Comparison of ENCODE assay signal across 8 cellular contexts in the genomic region with DNA sequence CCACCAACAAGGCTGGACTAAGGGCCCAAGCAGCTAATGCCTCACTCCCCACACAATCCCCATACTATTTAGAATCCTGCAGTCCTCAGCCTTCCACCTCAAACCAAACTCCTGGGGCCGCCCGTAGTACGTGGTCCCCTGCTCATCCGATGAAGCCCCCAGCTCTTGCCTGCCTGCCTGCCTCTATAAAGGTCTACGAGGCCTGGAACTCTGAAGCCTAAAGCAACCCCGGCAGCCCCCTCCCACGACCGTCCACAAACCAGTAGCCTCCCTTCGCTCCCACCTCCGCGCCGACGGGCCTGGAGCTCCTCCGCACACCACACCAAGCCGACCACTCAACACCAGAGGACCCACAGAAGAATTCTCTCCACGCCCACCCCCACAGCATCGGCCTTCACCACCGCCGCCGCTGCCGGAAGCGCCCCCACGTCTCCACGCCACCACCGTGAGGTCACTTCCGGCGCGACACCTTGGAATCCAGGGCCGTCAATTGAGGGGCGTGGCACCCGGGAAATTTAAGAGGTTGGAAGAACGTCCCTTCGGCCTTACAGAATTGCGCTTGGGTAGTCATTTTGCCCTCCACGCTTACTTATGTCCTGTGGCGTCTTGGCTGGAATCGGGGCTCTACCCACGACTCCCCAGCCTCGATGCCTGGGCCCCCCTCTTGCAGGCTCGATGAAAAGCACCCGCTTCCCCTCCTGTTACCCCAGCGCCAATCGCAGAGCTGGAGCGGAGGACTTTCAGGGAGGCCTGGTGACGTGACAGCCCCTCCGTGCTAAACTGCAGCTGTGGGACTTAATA. TPM values are rescaled to one million over a fixed set of nuclear protein-coding genes. Genes with fewer than 3 reads are reported as not detected.
DNase-seq lines count a peak whose midpoint lies in the region; ATAC-seq and TF ChIP-seq lines count a peak whose summit lies in the region.

A gene with protein sequence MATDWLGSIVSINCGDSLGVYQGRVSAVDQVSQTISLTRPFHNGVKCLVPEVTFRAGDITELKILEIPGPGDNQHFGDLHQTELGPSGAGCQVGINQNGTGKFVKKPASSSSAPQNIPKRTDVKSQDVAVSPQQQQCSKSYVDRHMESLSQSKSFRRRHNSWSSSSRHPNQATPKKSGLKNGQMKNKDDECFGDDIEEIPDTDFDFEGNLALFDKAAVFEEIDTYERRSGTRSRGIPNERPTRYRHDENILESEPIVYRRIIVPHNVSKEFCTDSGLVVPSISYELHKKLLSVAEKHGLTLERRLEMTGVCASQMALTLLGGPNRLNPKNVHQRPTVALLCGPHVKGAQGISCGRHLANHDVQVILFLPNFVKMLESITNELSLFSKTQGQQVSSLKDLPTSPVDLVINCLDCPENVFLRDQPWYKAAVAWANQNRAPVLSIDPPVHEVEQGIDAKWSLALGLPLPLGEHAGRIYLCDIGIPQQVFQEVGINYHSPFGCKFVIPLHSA (minus strand): TSS at position 428 of the 801 bp plus-strand sequence. CDS start 20,900 bp downstream, outside the sequence.

- peak within 1 kb of the TSS; percentile 100 for H3K4me3 Mint-ChIP-seq in activated naive CD4-positive, alpha-beta T cell treated with anti-CD3 and anti-CD28 coated beads for 36 hours

- peaks cover 46% of the 10 kb centered on the region for H3K79me2 ChIP-seq in MM.1S (ENCODE audit: low read length)

- DNase-seq in DMS153 treated with DMSO at 0.1 percent for 48 hours (lab: John Stamatoyannopoulos, UW; ENCODE audit: unreplicated experiment) (peak; percentile 31), MM.1S (peak; percentile 86), SK-N-DZ (ENCODE audit: low spot score) (peak; percentile 85)
- peak; percentile 89 for DNase-seq in activated naive CD4-positive, alpha-beta T cell treated with anti-CD3 and anti-CD28 coated beads for 36 hours

- peaks cover 3% of the 10 kb centered on the region for H3K36me3 Mint-ChIP-seq in activated naive CD4-positive, alpha-beta T cell treated with anti-CD3 and anti-CD28 coated beads for 36 hours (ENCODE audit: low read depth)

- peak within 1 kb of the TSS; percentile 83 for H3K9ac ChIP-seq in MM.1S (ENCODE audit: low read length)

- H3K4me1 Mint-ChIP-seq in activated naive CD4-positive, alpha-beta T cell treated with anti-CD3 and anti-CD28 coated beads for 36 hours (ENCODE audit: low read depth): peaks cover 40% of the 10 kb centered on the region

- intact Hi-C loops in activated naive CD4-positive, alpha-beta T cell treated with anti-CD3 and anti-CD28 coated beads for 36 hours (cut with micrococcal nuclease): loop anchor here (5.0 kb wide), 3 partner anchors 147 to 757 kb away; a partner anchor contains a TSS

- H3K27ac Mint-ChIP-seq in activated naive CD4-positive, alpha-beta T cell treated with anti-CD3 and anti-CD28 coated beads for 36 hours: peak within 1 kb of the TSS; percentile 98

- H3K4me2 ChIP-seq in MM.1S (ENCODE audit: low read depth, low read length): peak within 1 kb of the TSS; percentile 92

- H3K9me3 Mint-ChIP-seq in activated naive CD4-positive, alpha-beta T cell treated with anti-CD3 and anti-CD28 coated beads for 36 hours: no peaks in the 10 kb centered on the region

- no peaks in the 10 kb centered on the region for H3K27me3 Mint-ChIP-seq in activated naive CD4-positive, alpha-beta T cell treated with anti-CD3 and anti-CD28 coated beads for 36 hours (ENCODE audit: low read depth)

- no peak for TF ChIP-seq EP300 in gastroesophageal sphincter (IDR thresholded peaks at IDR 0.05)

- H3K36me3 ChIP-seq in MM.1S (replicated peaks; ENCODE audit: insufficient read depth, low read length) (no peaks in the 10 kb centered on the region), gastroesophageal sphincter (no peaks in the 10 kb centered on the region), neutrophil (no peaks in the 10 kb centered on the region)

- CTCF ChIA-PET in activated naive CD4-positive, alpha-beta T cell treated with anti-CD3 and anti-CD28 coated beads for 36 hours (lab: Charles Lee): interaction anchor here (0.7 kb wide), 1 partner anchor 259 kb away, joined by 3 read pairs; no protein-coding TSS in a partner anchor

- peak in 1 of 2 donors; percentile 37 for TF ChIP-seq POLR2A in gastroesophageal sphincter (IDR thresholded peaks at IDR 0.05)

- H3K9me3 ChIP-seq in MM.1S (replicated peaks; ENCODE audit: insufficient read depth, low read length) (no peaks in the 10 kb centered on the region), gastroesophageal sphincter (no peaks in the 10 kb centered on the region), neutrophil (no peaks in the 10 kb centered on the region)

- no peaks in the 10 kb centered on the region for H3F3A ChIP-seq in MM.1S (ENCODE audit: insufficient read depth, low read length)

- H4K20me1 ChIP-seq in MM.1S (ENCODE audit: insufficient read depth, low read length): no peaks in the 10 kb centered on the region

- H3K9me2 ChIP-seq in MM.1S (replicated peaks; ENCODE audit: insufficient read depth, low read length): no peaks in the 10 kb centered on the region

- WGBS in gastroesophageal sphincter (ENCODE audit: low coverage in 1 of 2), 2 donors: 0% methylated on average over 3 to 15 of the region's 46 CpGs

- H3K27me3 ChIP-seq in MM.1S (replicated peaks; ENCODE audit: insufficient read depth, low read length): no peaks in the 10 kb centered on the region; the same call in 1 of the 2 replicates
- no peaks in the 10 kb centered on the region for H3K27me3 ChIP-seq in gastroesophageal sphincter
- H3K27me3 ChIP-seq in neutrophil: peaks cover 43% of the 10 kb centered on the region

- H3K4me3 ChIP-seq in MM.1S (ENCODE audit: low read length) (peak within 1 kb of the TSS; percentile 80), gastroesophageal sphincter (peak within 1 kb of the TSS; percentile 53 to 90), neutrophil (ENCODE audit: low read depth in 1 of 2, low read length in 1 of 2) (peak within 1 kb of the TSS; percentile 84 to 98)

- H2AFZ ChIP-seq in MM.1S (ENCODE audit: low read length): peak within 1 kb of the TSS; percentile 98

- peaks cover 11% of the 10 kb centered on the region; the same call in 1 of the 2 replicates for H3K4me1 ChIP-seq in MM.1S (ENCODE audit: low read length)
- peaks cover 0 to 37% (median 20%) of the 10 kb centered on the region in 3 donors for H3K4me1 ChIP-seq in gastroesophageal sphincter
- H3K4me1 ChIP-seq in neutrophil (ENCODE audit: control insufficient read depth in 1 of 2, insufficient read depth in 1 of 2, low read depth in 1 of 2, low read length in 1 of 2): peaks cover 10 to 15% of the 10 kb centered on the region in 2 experiments

- no peak for TF ChIP-seq CTCF in MM.1S (IDR thresholded peaks at IDR 0.05; ENCODE audit: low read length)
- TF ChIP-seq CTCF in gastroesophageal sphincter (IDR thresholded peaks at IDR 0.05): peak in 1 of 4 experiments; percentile 28
- TF ChIP-seq CTCF in neutrophil (IDR thresholded peaks at IDR 0.05): no peak
- no peak for TF ChIP-seq CTCF in subcutaneous adipose tissue (IDR thresholded peaks at IDR 0.05; ENCODE audit: low read depth)

- H3K27ac ChIP-seq in MM.1S (ENCODE audit: low read length) (peak within 1 kb of the TSS; percentile 7; the same call in 1 of the 2 replicates), gastroesophageal sphincter (peak within 1 kb of the TSS; percentile 34 to 93 (median 90)), neutrophil (peak within 1 kb of the TSS; percentile 66)

- ATAC-seq in GM21825 (IDR thresholded peaks at IDR 0.05; ENCODE audit: unreplicated experiment): peak; percentile 79
- ATAC-seq in gastroesophageal sphincter: peak; percentile 94

RNA-seq across cellular contexts. Expression of the gene that starts here (rescaled TPM):
- polyA plus RNA-seq in SK-N-DZ (2014; cell fraction: cytosol; rRNA removed): 11.0 and 12.3 TPM in 2 replicates
- 17.5 and 29.6 TPM in 2 replicates for polyA plus RNA-seq in SK-N-DZ (2014; cell fraction: nucleus; rRNA removed)
- total RNA-seq in activated naive CD4-positive, alpha-beta T cell treated with anti-CD3 and anti-CD28 coated beads for 36 hours: 10 to 100 TPM; 33.8 to 37.8 TPM
- total RNA-seq in gastroesophageal sphincter (10 to 100 TPM; 13.6 to 31.8 (median 17.2) TPM), subcutaneous adipose tissue (10 to 100 TPM; 10.5 to 20.4 (median 15.0) TPM)

Comparison
In these comparisons a context has a peak if more than half of its experiments do, and no peak if none do; other contexts are left out.
1. Peak in every context shown above with its lines: DNase-seq, ATAC-seq, H3K4me3 ChIP-seq and H3K27ac ChIP-seq.
2. DNase-seq: peak in every context shown above with its lines; median percentile 89 in activated naive CD4-positive, alpha-beta T cell treated with anti-CD3 and anti-CD28 coated beads for 36 hours; 86 in MM.1S; 85 in SK-N-DZ; 31 in DMS153 treated with DMSO at 0.1 percent for 48 hours.
3. H3K27ac ChIP-seq: peak in every context shown above with its lines; median percentile 90 in gastroesophageal sphincter; 66 in neutrophil; 7 in MM.1S.